11 cellular contexts compared by ENCODE assay signal in the genomic region with DNA sequence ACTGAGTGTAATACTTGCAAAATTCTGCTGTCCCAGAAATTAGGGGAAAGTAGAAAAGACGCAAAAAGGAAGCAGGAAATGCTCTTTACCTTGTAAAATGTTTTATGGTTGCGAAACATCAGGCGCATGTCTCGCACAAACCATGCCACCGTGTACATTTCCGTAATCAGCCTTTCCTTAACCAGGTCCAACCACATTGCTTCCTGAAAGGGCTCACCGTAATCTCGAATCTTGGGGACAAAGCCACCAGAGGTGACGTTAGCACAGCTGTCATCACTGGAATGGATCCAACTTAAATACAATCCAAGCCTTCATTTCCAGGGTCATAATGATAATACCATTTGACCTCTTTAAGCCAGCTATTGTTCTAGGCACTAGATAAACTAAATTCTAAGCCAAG.
DNase-seq lines count a peak whose midpoint lies in the region; ATAC-seq lines count a peak whose summit lies in the region.
"Had no signal": no experiment of that assay in that cellular context is flagged by ENCODE, and none has a peak within 500 bp of the region (broad histone marks: within the 10 kb centered on the region; RNA-seq: fewer than 3 reads in every experiment).

No MANE protein-coding gene starts in this region.

- no peak overlapping the region for H3K4me3 Mint-ChIP-seq in stimulated activated naive B cell treated with anti-CD40 and anti-IgM and Interleukin-4, amounts not matched to agents 10 μg/mL and 1 μg/mL and 100 μg/mL, for 72 hours
- H3K4me3 Mint-ChIP-seq: dendritic cell treated with granulocyte-macrophage colony-stimulating factor and Interleukin-4, amounts not matched to agents 40 ng/mL and 50 ng/mL, for 4 days had no signal

- in situ Hi-C loops in ACHN (cut with HindIII; ENCODE audit: low pct_ligation_motif_present, low pct_unique_long_range_greater_than_20kb, low sequenced_read_pairs), result no loop called here

- H3K9me3 Mint-ChIP-seq in stimulated activated naive B cell treated with anti-CD40 and anti-IgM and Interleukin-4, amounts not matched to agents 10 μg/mL and 1 μg/mL and 100 μg/mL, for 72 hours, result no peaks in the 10 kb centered on the region
- H3K9me3 Mint-ChIP-seq: dendritic cell treated with granulocyte-macrophage colony-stimulating factor and Interleukin-4, amounts not matched to agents 40 ng/mL and 50 ng/mL, for 4 days had no signal

- ATAC-seq in stimulated activated naive B cell treated with anti-CD40 and anti-IgM and Interleukin-4, amounts not matched to agents 10 μg/mL and 1 μg/mL and 100 μg/mL, for 72 hours (replicated peaks), result no peak
- ATAC-seq in GM18868 (IDR thresholded peaks at IDR 0.05; ENCODE audit: unreplicated experiment), result no peak
- ATAC-seq: HCT116 had no signal

- peak overlapping the region; percentile 9 for H3K27ac Mint-ChIP-seq in stimulated activated naive B cell treated with anti-CD40 and anti-IgM and Interleukin-4, amounts not matched to agents 10 μg/mL and 1 μg/mL and 100 μg/mL, for 72 hours
- H3K27ac Mint-ChIP-seq: dendritic cell treated with granulocyte-macrophage colony-stimulating factor and Interleukin-4, amounts not matched to agents 40 ng/mL and 50 ng/mL, for 4 days had no signal

- DNase-seq in NCI-H345 (lab: John Stamatoyannopoulos, UW) (peak; percentile 24), NCI-H345 treated with DMSO at 0.1 percent for 48 hours (lab: John Stamatoyannopoulos, UW; ENCODE audit: unreplicated experiment) (no peak), SIG-M5 (lab: John Stamatoyannopoulos, UW) (peak; percentile 4), globus pallidus (ENCODE audit: low spot score) (peak; percentile 53), ACHN (no peak), foreskin melanocyte (no peak)
- DNase-seq in stimulated activated naive B cell treated with anti-CD40 and anti-IgM and Interleukin-4, amounts not matched to agents 10 μg/mL and 1 μg/mL and 100 μg/mL, for 72 hours, result no peak
- DNase-seq: stimulated activated CD4-positive, alpha-beta T cell treated with anti-CD3 and anti-CD28 coated beads, Interleukin-4, amount 100 ng/mL, for 1 hour had no signal

- peaks cover 56 to 72% of the 10 kb centered on the region in 2 donors for H3K36me3 Mint-ChIP-seq in stimulated activated naive B cell treated with anti-CD40 and anti-IgM and Interleukin-4, amounts not matched to agents 10 μg/mL and 1 μg/mL and 100 μg/mL, for 72 hours

- H3K27me3 Mint-ChIP-seq in stimulated activated naive B cell treated with anti-CD40 and anti-IgM and Interleukin-4, amounts not matched to agents 10 μg/mL and 1 μg/mL and 100 μg/mL, for 72 hours, result no peaks in the 10 kb centered on the region
- H3K27me3 Mint-ChIP-seq: dendritic cell treated with granulocyte-macrophage colony-stimulating factor and Interleukin-4, amounts not matched to agents 40 ng/mL and 50 ng/mL, for 4 days had no signal

- no peaks in the 10 kb centered on the region for H3K4me1 Mint-ChIP-seq in stimulated activated naive B cell treated with anti-CD40 and anti-IgM and Interleukin-4, amounts not matched to agents 10 μg/mL and 1 μg/mL and 100 μg/mL, for 72 hours

Comparison
In these comparisons a context has a peak if more than half of its experiments do, and no peak if none do; other contexts are left out.
1. DNase-seq: peak in NCI-H345 (single experiment), SIG-M5 (single experiment) and globus pallidus (single experiment); none in NCI-H345 treated with DMSO at 0.1 percent for 48 hours (single experiment), stimulated activated naive B cell treated with anti-CD40 and anti-IgM and Interleukin-4, amounts not matched to agents 10 μg/mL and 1 μg/mL and 100 μg/mL, for 72 hours (single experiment), ACHN (single experiment) and foreskin melanocyte (single experiment).